In genomic region chr19:31334849-31335624, GRCh38 we compare ENCODE assay signal across 21 cellular contexts. TPM values are rescaled to one million over a fixed set of nuclear protein-coding genes. Genes with fewer than 3 reads are reported as not detected.
A peak's percentile ranks its signal among the peaks of the same experiment; 100 is the strongest.
DNase-seq lines count a peak whose midpoint lies in the region; ATAC-seq, FAIRE-seq and TF ChIP-seq lines count a peak whose summit lies in the region.
"Had no signal": no experiment of that assay in that cellular context is flagged by ENCODE, and none has a peak within 500 bp of the region (broad histone marks: within the 10 kb centered on the region; RNA-seq: fewer than 3 reads in every experiment).

No MANE protein-coding gene starts in this region.

- 92 to 97% methylated on average over 12 of the region's 12 CpGs for WGBS in aorta, 2 donors

- ATAC-seq in aorta (ENCODE audit: low FRiP score) (no peak), HG03135 (IDR thresholded peaks at IDR 0.05; ENCODE audit: unreplicated experiment) (no peak)
- no peak for ATAC-seq in activated T-helper 17 cell treated with anti-CD3 and anti-CD28 coated beads, Interleukin-2, amount 50 U/mL, for 72 hours (replicated peaks)
- ATAC-seq: activated CD8-positive, alpha-beta T cell treated with anti-CD3 and anti-CD28 coated beads for 36 hours; activated naive CD4-positive, alpha-beta T cell treated with anti-CD3 and anti-CD28 coated beads, Interleukin-2, amount 50 U/mL, for 72 hours; activated T-cell treated with anti-CD3 and anti-CD28 coated beads, Interleukin-2, amount 50 U/mL, for 4 hours; left colon; PC-3 had no signal

- no peak overlapping the region for H3K4me3 ChIP-seq in HEK293 (ENCODE audit: low read depth, low read length)
- no peak overlapping the region for H3K4me3 ChIP-seq in aorta (ENCODE audit: low read length in 2 of 2)
- H3K4me3 ChIP-seq: neural progenitor cell, testis had no signal

- H3K4me3 Mint-ChIP-seq in activated T-helper 17 cell treated with anti-CD3 and anti-CD28 coated beads, Interleukin-2, amount 50 U/mL, for 72 hours = no peak overlapping the region
- H3K4me3 Mint-ChIP-seq: activated CD8-positive, alpha-beta T cell treated with anti-CD3 and anti-CD28 coated beads for 36 hours; activated T-cell treated with anti-CD3 and anti-CD28 coated beads, Interleukin-2, amount 50 U/mL, for 4 hours; brain; dendritic cell treated with granulocyte-macrophage colony-stimulating factor and Interleukin-4, amounts not matched to agents 40 ng/mL and 50 ng/mL, for 4 days; neural progenitor cell had no signal

- no peak overlapping the region for H3K27ac ChIP-seq in HEK293 (ENCODE audit: extremely low read depth, low read depth, low read length)
- no peak overlapping the region for H3K27ac ChIP-seq in aorta (ENCODE audit: low read depth in 1 of 2, low read length in 2 of 2)
- H3K27ac ChIP-seq: neural progenitor cell, testis had no signal

- FAIRE-seq in urothelium cell line (lab: Jason Lieb, UNC) = no peak
- FAIRE-seq: endothelial cell of umbilical vein had no signal

- H3K4me1 ChIP-seq in HEK293 (ENCODE audit: control insufficient read depth, insufficient read depth, low read length) (peaks cover 44% of the 10 kb centered on the region), aorta (ENCODE audit: control insufficient read depth in 1 of 2, insufficient read depth in 2 of 2, low read length in 2 of 2) (no peaks in the 10 kb centered on the region)
- H3K4me1 ChIP-seq: Caco-2 had no signal

- H3K27me3 Mint-ChIP-seq in activated T-helper 17 cell treated with anti-CD3 and anti-CD28 coated beads, Interleukin-2, amount 50 U/mL, for 72 hours = peaks cover 2% of the 10 kb centered on the region
- H3K27me3 Mint-ChIP-seq: brain had no signal

- H3K36me3 ChIP-seq in HEK293 (ENCODE audit: control insufficient read depth in 2 of 2, insufficient read depth in 1 of 2, low read length in 2 of 2) (peaks cover 4 to 5% of the 10 kb centered on the region in 2 experiments), aorta (ENCODE audit: control insufficient read depth in 1 of 2, insufficient read depth in 2 of 2, low read length in 1 of 2) (no peaks in the 10 kb centered on the region)
- H3K36me3 ChIP-seq: neural progenitor cell had no signal

- DNase-seq in amniotic epithelial cell (ENCODE audit: low read depth) = peak; percentile 56
- peak; percentile 40 for DNase-seq in glomerular visceral epithelial cell (ENCODE audit: extremely low spot score)
- peak; percentile 26 for DNase-seq in urothelium cell line (ENCODE audit: low spot score)
- DNase-seq in aorta = no peak
- DNase-seq: activated CD8-positive, alpha-beta T cell treated with anti-CD3 and anti-CD28 coated beads for 36 hours; activated T-cell treated with anti-CD3 and anti-CD28 coated beads, Interleukin-2, amount 50 U/mL, for 4 hours; Caco-2; left colon; NCI-H1436; NCI-H82; T-helper 9 cell; testis had no signal

- no peaks in the 10 kb centered on the region for H3K36me3 Mint-ChIP-seq in activated T-helper 17 cell treated with anti-CD3 and anti-CD28 coated beads, Interleukin-2, amount 50 U/mL, for 72 hours (ENCODE audit: low read depth)
- H3K36me3 Mint-ChIP-seq: activated naive CD4-positive, alpha-beta T cell treated with anti-CD3 and anti-CD28 coated beads, Interleukin-2, amount 50 U/mL, for 72 hours; brain; neural progenitor cell had no signal

- no peaks in the 10 kb centered on the region for H3K9me3 ChIP-seq in HEK293 (ENCODE audit: control insufficient read depth, insufficient read depth, low read depth, low read length)
- no peaks in the 10 kb centered on the region for H3K9me3 ChIP-seq in aorta (ENCODE audit: control insufficient read depth, low read length)
- H3K9me3 ChIP-seq: Caco-2, testis had no signal

- H3K4me1 Mint-ChIP-seq in activated T-helper 17 cell treated with anti-CD3 and anti-CD28 coated beads, Interleukin-2, amount 50 U/mL, for 72 hours = peaks cover 6% of the 10 kb centered on the region

- intact Hi-C loops in aorta (cut with DNase I) = no loop called here

- CTCF ChIA-PET in HEK293 (lab: Yijun Ruan, JAX) = interaction anchor here (0.7 to 3.8 kb wide), 3 partner anchors 10 to 24 kb away, joined by 3 to 17 read pairs (median 3); no protein-coding TSS in a partner anchor

- POLR2A ChIA-PET in HEK293 (lab: Yijun Ruan, JAX) = no interaction called here

- H3K9me3 Mint-ChIP-seq in activated T-helper 17 cell treated with anti-CD3 and anti-CD28 coated beads, Interleukin-2, amount 50 U/mL, for 72 hours = no peaks in the 10 kb centered on the region
- H3K9me3 Mint-ChIP-seq: activated CD8-positive, alpha-beta T cell treated with anti-CD3 and anti-CD28 coated beads for 36 hours; activated naive CD4-positive, alpha-beta T cell treated with anti-CD3 and anti-CD28 coated beads, Interleukin-2, amount 50 U/mL, for 72 hours; activated T-cell treated with anti-CD3 and anti-CD28 coated beads, Interleukin-2, amount 50 U/mL, for 4 hours; brain; dendritic cell treated with granulocyte-macrophage colony-stimulating factor and Interleukin-4, amounts not matched to agents 40 ng/mL and 50 ng/mL, for 4 days; neural progenitor cell had no signal

- TF ChIP-seq CTCF in HEK293 (tag by site-specific recombination; IDR thresholded peaks at IDR 0.05) = no peak

- no peak overlapping the region for H3K27ac Mint-ChIP-seq in activated T-helper 17 cell treated with anti-CD3 and anti-CD28 coated beads, Interleukin-2, amount 50 U/mL, for 72 hours
- H3K27ac Mint-ChIP-seq: activated CD8-positive, alpha-beta T cell treated with anti-CD3 and anti-CD28 coated beads for 36 hours; activated naive CD4-positive, alpha-beta T cell treated with anti-CD3 and anti-CD28 coated beads, Interleukin-2, amount 50 U/mL, for 72 hours; dendritic cell treated with granulocyte-macrophage colony-stimulating factor and Interleukin-4, amounts not matched to agents 40 ng/mL and 50 ng/mL, for 4 days; neural progenitor cell had no signal

- H3K27me3 ChIP-seq in aorta (ENCODE audit: control insufficient read depth in 1 of 2, insufficient read depth in 2 of 2, low read length in 1 of 2) = no peaks in the 10 kb centered on the region
- H3K27me3 ChIP-seq: neural progenitor cell, testis had no signal

TF ChIP-seq in HEK293, 187 proteins besides CTCF, POLR2A, EP300 and RAD21 (continues in another document):
- no peak for TF ChIP-seq ZEB2 (tag by site-specific recombination; IDR thresholded peaks at IDR 0.05)
- no peak for TF ChIP-seq GLI2 (tag by site-specific recombination; IDR thresholded peaks at IDR 0.05; ENCODE audit: borderline replicate concordance, low read depth)
- no peak for TF ChIP-seq YY2 (tag by site-specific recombination; IDR thresholded peaks at IDR 0.05)
- no peak for TF ChIP-seq SETDB1 (IDR thresholded peaks at IDR 0.05; ENCODE audit: insufficient read length, low read length)
- no peak for TF ChIP-seq ZNF626 (tag by site-specific recombination; IDR thresholded peaks at IDR 0.05)
- 0 out of 2 replicates have a peak, but pooled peaks have one; percentile 4 for TF ChIP-seq ZNF366 (tag by site-specific recombination; conservative IDR thresholded peaks at IDR 0.05)
- TF ChIP-seq, protein P1, sequence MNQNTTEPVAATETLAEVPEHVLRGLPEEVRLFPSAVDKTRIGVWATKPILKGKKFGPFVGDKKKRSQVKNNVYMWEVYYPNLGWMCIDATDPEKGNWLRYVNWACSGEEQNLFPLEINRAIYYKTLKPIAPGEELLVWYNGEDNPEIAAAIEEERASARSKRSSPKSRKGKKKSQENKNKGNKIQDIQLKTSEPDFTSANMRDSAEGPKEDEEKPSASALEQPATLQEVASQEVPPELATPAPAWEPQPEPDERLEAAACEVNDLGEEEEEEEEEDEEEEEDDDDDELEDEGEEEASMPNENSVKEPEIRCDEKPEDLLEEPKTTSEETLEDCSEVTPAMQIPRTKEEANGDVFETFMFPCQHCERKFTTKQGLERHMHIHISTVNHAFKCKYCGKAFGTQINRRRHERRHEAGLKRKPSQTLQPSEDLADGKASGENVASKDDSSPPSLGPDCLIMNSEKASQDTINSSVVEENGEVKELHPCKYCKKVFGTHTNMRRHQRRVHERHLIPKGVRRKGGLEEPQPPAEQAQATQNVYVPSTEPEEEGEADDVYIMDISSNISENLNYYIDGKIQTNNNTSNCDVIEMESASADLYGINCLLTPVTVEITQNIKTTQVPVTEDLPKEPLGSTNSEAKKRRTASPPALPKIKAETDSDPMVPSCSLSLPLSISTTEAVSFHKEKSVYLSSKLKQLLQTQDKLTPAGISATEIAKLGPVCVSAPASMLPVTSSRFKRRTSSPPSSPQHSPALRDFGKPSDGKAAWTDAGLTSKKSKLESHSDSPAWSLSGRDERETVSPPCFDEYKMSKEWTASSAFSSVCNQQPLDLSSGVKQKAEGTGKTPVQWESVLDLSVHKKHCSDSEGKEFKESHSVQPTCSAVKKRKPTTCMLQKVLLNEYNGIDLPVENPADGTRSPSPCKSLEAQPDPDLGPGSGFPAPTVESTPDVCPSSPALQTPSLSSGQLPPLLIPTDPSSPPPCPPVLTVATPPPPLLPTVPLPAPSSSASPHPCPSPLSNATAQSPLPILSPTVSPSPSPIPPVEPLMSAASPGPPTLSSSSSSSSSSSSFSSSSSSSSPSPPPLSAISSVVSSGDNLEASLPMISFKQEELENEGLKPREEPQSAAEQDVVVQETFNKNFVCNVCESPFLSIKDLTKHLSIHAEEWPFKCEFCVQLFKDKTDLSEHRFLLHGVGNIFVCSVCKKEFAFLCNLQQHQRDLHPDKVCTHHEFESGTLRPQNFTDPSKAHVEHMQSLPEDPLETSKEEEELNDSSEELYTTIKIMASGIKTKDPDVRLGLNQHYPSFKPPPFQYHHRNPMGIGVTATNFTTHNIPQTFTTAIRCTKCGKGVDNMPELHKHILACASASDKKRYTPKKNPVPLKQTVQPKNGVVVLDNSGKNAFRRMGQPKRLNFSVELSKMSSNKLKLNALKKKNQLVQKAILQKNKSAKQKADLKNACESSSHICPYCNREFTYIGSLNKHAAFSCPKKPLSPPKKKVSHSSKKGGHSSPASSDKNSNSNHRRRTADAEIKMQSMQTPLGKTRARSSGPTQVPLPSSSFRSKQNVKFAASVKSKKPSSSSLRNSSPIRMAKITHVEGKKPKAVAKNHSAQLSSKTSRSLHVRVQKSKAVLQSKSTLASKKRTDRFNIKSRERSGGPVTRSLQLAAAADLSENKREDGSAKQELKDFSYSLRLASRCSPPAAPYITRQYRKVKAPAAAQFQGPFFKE (tag by site-specific recombination; IDR thresholded peaks at IDR 0.05; ENCODE audit: borderline replicate concordance) = no peak
- TF ChIP-seq ZNF529 (tag by site-specific recombination; IDR thresholded peaks at IDR 0.05; ENCODE audit: insufficient replicate concordance) = no peak

RNA-seq across cellular contexts. Expression of gene TSHZ3, which starts 14.2 kb away (rescaled TPM):
- total RNA-seq in aorta = 10 to 100 TPM; 16.4 to 20.6 TPM
- 1 to 10 TPM; 3.0 to 5.1 TPM for polyA plus RNA-seq in aorta
- total RNA-seq in activated T-helper 17 cell treated with anti-CD3 and anti-CD28 coated beads, Interleukin-2, amount 50 U/mL, for 72 hours = 1 to 10 TPM in 1 of 2 donors, under 1 TPM in 1; 0.82 to 1.2 TPM
- total RNA-seq: Caco-2 had no signal

Comparison
In these comparisons a context has a peak if more than half of its experiments do, and no peak if none do; other contexts are left out.
1. DNase-seq: peak in amniotic epithelial cell (single experiment), glomerular visceral epithelial cell (single experiment) and urothelium cell line (single experiment); none in aorta (0 of 2).
2. RNA of gene TSHZ3, which starts 14.2 kb away (total RNA-seq): 16.4 to 20.6 TPM in aorta; 0.82 to 1.2 TPM in activated T-helper 17 cell treated with anti-CD3 and anti-CD28 coated beads, Interleukin-2, amount 50 U/mL, for 72 hours; every median in the first group is over 4 times any median in the second.